In genomic region chr9:4258321-4259093, GRCh38 we compare ENCODE assay signal across 16 cellular contexts. TPM values are rescaled to one million over a fixed set of nuclear protein-coding genes. Genes with fewer than 3 reads are reported as not detected.
DNase-seq lines count a peak whose midpoint lies in the region; ATAC-seq and TF ChIP-seq lines count a peak whose summit lies in the region.
"Had no signal": no experiment of that assay in that cellular context is flagged by ENCODE, and none has a peak within 500 bp of the region (broad histone marks: within the 10 kb centered on the region; RNA-seq: fewer than 3 reads in every experiment).

No MANE protein-coding gene starts in this region.

- peak overlapping the region; percentile 32 for H3K27ac Mint-ChIP-seq in Caco-2 (ENCODE audit: unreplicated experiment)
- peak overlapping the region in 2 of 3 experiments; percentile 4 to 27 for H3K27ac Mint-ChIP-seq in nephron
- no peak overlapping the region for H3K27ac Mint-ChIP-seq in activated CD4-positive, alpha-beta T cell treated with anti-CD3 and anti-CD28 coated beads, Interleukin-2, amount 10 ng/mL, durations not matched to agents 24 days and 14 days
- H3K27ac Mint-ChIP-seq: activated CD4-positive, alpha-beta T cell treated with anti-CD3 and anti-CD28 coated beads, Interleukin-2, amount 10 ng/mL, durations not matched to agents 7 days and 5 days; activated naive CD8-positive, alpha-beta T cell treated with anti-CD3 and anti-CD28 coated beads for 36 hours; memory B cell had no signal

- no peak overlapping the region for H3K4me2 ChIP-seq in PC-3 (ENCODE audit: low read length)

- no peaks in the 10 kb centered on the region for H3K9me2 ChIP-seq in PC-3 (replicated peaks; ENCODE audit: low read length)

- POLR2A ChIA-PET in Caco-2 (lab: Charles Lee) (no interaction called here), PC-3 (lab: Charles Lee; ENCODE audit: unreplicated experiment) (no interaction called here)

- H3K36me3 Mint-ChIP-seq in Caco-2 (ENCODE audit: insufficient read depth, unreplicated experiment) = no peaks in the 10 kb centered on the region
- H3K36me3 Mint-ChIP-seq in nephron (ENCODE audit: low read depth) = peaks cover 19% of the 10 kb centered on the region
- no peaks in the 10 kb centered on the region for H3K36me3 Mint-ChIP-seq in activated CD4-positive, alpha-beta T cell treated with anti-CD3 and anti-CD28 coated beads, Interleukin-2, amount 10 ng/mL, durations not matched to agents 24 days and 14 days (ENCODE audit: low read depth)
- H3K36me3 Mint-ChIP-seq: memory B cell had no signal

- H3K9ac ChIP-seq in PC-3 (ENCODE audit: low read length) = no peak overlapping the region

- DNase-seq in Caco-2 (no peak), PC-3 (peak; percentile 24), choroid plexus epithelial cell (ENCODE audit: low read depth) (peak; percentile 58), T-helper 9 cell (no peak), suprapubic skin (ENCODE audit: low spot score in 2 of 2) (no peak)
- no peak for DNase-seq in activated CD4-positive, alpha-beta T cell treated with anti-CD3 and anti-CD28 coated beads, Interleukin-2, amount 10 ng/mL, durations not matched to agents 24 days and 14 days
- DNase-seq: activated CD4-positive, alpha-beta T cell treated with anti-CD3 and anti-CD28 coated beads, Interleukin-2, amount 10 ng/mL, durations not matched to agents 7 days and 5 days; activated naive CD8-positive, alpha-beta T cell treated with anti-CD3 and anti-CD28 coated beads for 36 hours; activated T-cell treated with anti-CD3 and anti-CD28 coated beads, Interleukin-2, amount 50 U/mL, for 1 hour; GF-D8; MG63; NCI-H187 treated with DMSO at 0.1 percent for 48 hours; NCI-H510A had no signal

- H3K4me3 Mint-ChIP-seq in Caco-2 (ENCODE audit: unreplicated experiment) = no peak overlapping the region
- no peak overlapping the region for H3K4me3 Mint-ChIP-seq in nephron
- no peak overlapping the region for H3K4me3 Mint-ChIP-seq in activated CD4-positive, alpha-beta T cell treated with anti-CD3 and anti-CD28 coated beads, Interleukin-2, amount 10 ng/mL, durations not matched to agents 24 days and 14 days
- H3K4me3 Mint-ChIP-seq: activated CD4-positive, alpha-beta T cell treated with anti-CD3 and anti-CD28 coated beads, Interleukin-2, amount 10 ng/mL, durations not matched to agents 7 days and 5 days; activated naive CD8-positive, alpha-beta T cell treated with anti-CD3 and anti-CD28 coated beads for 36 hours; memory B cell had no signal

- peaks cover 26% of the 10 kb centered on the region for H3K4me1 Mint-ChIP-seq in Caco-2 (ENCODE audit: low read depth, unreplicated experiment)
- no peaks in the 10 kb centered on the region for H3K4me1 Mint-ChIP-seq in nephron
- no peaks in the 10 kb centered on the region for H3K4me1 Mint-ChIP-seq in activated CD4-positive, alpha-beta T cell treated with anti-CD3 and anti-CD28 coated beads, Interleukin-2, amount 10 ng/mL, durations not matched to agents 24 days and 14 days
- H3K4me1 Mint-ChIP-seq: activated CD4-positive, alpha-beta T cell treated with anti-CD3 and anti-CD28 coated beads, Interleukin-2, amount 10 ng/mL, durations not matched to agents 7 days and 5 days; activated naive CD8-positive, alpha-beta T cell treated with anti-CD3 and anti-CD28 coated beads for 36 hours; memory B cell had no signal

- H3K27me3 ChIP-seq in Caco-2 (replicated peaks; ENCODE audit: control insufficient read depth, insufficient read depth, low read length) = no peaks in the 10 kb centered on the region
- no peaks in the 10 kb centered on the region for H3K27me3 ChIP-seq in PC-3 (ENCODE audit: low read length)
- no peaks in the 10 kb centered on the region for H3K27me3 ChIP-seq in suprapubic skin
- H3K27me3 ChIP-seq: MG63 had no signal

- H3K4me3 ChIP-seq in Caco-2 (ENCODE audit: low read depth, low read length) = no peak overlapping the region
- H3K4me3 ChIP-seq in PC-3 (ENCODE audit: low read length) = no peak overlapping the region
- H3K4me3 ChIP-seq in choroid plexus epithelial cell (ENCODE audit: low read depth, low read length) = no peak overlapping the region
- no peak overlapping the region for H3K4me3 ChIP-seq in suprapubic skin
- H3K4me3 ChIP-seq: MG63 had no signal

- H3K9me3 Mint-ChIP-seq in Caco-2 (ENCODE audit: unreplicated experiment) (no peaks in the 10 kb centered on the region), nephron (peaks cover 5% of the 10 kb centered on the region)
- H3K9me3 Mint-ChIP-seq in activated CD4-positive, alpha-beta T cell treated with anti-CD3 and anti-CD28 coated beads, Interleukin-2, amount 10 ng/mL, durations not matched to agents 24 days and 14 days = peaks cover 5% of the 10 kb centered on the region

- no peak for TF ChIP-seq CTCF in Caco-2 (IDR thresholded peaks at IDR 0.05; ENCODE audit: insufficient read depth in 1 of 2, low read depth in 1 of 2, low read length in 1 of 2, severe bottlenecking in 1 of 2, unreplicated experiment in 1 of 2)
- TF ChIP-seq CTCF in PC-3 (conservative IDR thresholded peaks at IDR 0.05; ENCODE audit: low read depth, low read length) = no peak
- TF ChIP-seq CTCF in choroid plexus epithelial cell (conservative IDR thresholded peaks at IDR 0.05; ENCODE audit: low read depth, low read length) = no peak
- TF ChIP-seq CTCF in nephron (IDR thresholded peaks at IDR 0.05; ENCODE audit: unreplicated experiment in 3 of 3) = no peak
- no peak for TF ChIP-seq CTCF in suprapubic skin (IDR thresholded peaks at IDR 0.05)

- H3F3A ChIP-seq in PC-3 (ENCODE audit: low read length, unreplicated experiment) = no peaks in the 10 kb centered on the region

- ATAC-seq in PC-3 (no peak), GM21367 (IDR thresholded peaks at IDR 0.05; ENCODE audit: unreplicated experiment) (no peak)

- no peaks in the 10 kb centered on the region for H3K27me3 Mint-ChIP-seq in Caco-2 (ENCODE audit: insufficient read depth, unreplicated experiment)
- no peaks in the 10 kb centered on the region for H3K27me3 Mint-ChIP-seq in nephron (ENCODE audit: low read depth)
- no peaks in the 10 kb centered on the region for H3K27me3 Mint-ChIP-seq in activated CD4-positive, alpha-beta T cell treated with anti-CD3 and anti-CD28 coated beads, Interleukin-2, amount 10 ng/mL, durations not matched to agents 24 days and 14 days
- H3K27me3 Mint-ChIP-seq: activated CD4-positive, alpha-beta T cell treated with anti-CD3 and anti-CD28 coated beads, Interleukin-2, amount 10 ng/mL, durations not matched to agents 7 days and 5 days; activated naive CD8-positive, alpha-beta T cell treated with anti-CD3 and anti-CD28 coated beads for 36 hours had no signal

- BruUV-seq in Caco-2 (replicated peaks; lab: Mats Ljungman, UMichigan) (no TSS peak), PC-3 (replicated peaks; lab: Mats Ljungman, UMichigan) (no TSS peak)

- no peaks in the 10 kb centered on the region for H3K9me3 ChIP-seq in Caco-2
- no peaks in the 10 kb centered on the region for H3K9me3 ChIP-seq in PC-3 (ENCODE audit: low read length)
- peaks cover 6% of the 10 kb centered on the region for H3K9me3 ChIP-seq in suprapubic skin
- H3K9me3 ChIP-seq: MG63 had no signal

- H3K36me3 ChIP-seq in Caco-2 (ENCODE audit: control insufficient read depth, insufficient read depth, low read length) (no peaks in the 10 kb centered on the region), PC-3 (ENCODE audit: low read depth, low read length) (no peaks in the 10 kb centered on the region), suprapubic skin (no peaks in the 10 kb centered on the region)
- H3K36me3 ChIP-seq: MG63 had no signal

- H3K27ac ChIP-seq in PC-3 (ENCODE audit: low read length) (no peak overlapping the region), suprapubic skin (no peak overlapping the region)

- H3K79me2 ChIP-seq in PC-3 (ENCODE audit: low read length) = no peaks in the 10 kb centered on the region

- H3K4me1 ChIP-seq in Caco-2 (peaks cover 40% of the 10 kb centered on the region), PC-3 (ENCODE audit: insufficient read depth, low read length) (peaks cover 20% of the 10 kb centered on the region), suprapubic skin (no peaks in the 10 kb centered on the region)

- CTCF ChIA-PET in Caco-2 (lab: Charles Lee) = no interaction called here
- CTCF ChIA-PET in PC-3 (lab: Charles Lee) = no interaction called here

- no peak for TF ChIP-seq POLR2A in suprapubic skin (IDR thresholded peaks at IDR 0.05)

- H2AFZ ChIP-seq in PC-3 (ENCODE audit: low read length) = no peak overlapping the region

- intact Hi-C loops in Caco-2 (cut with micrococcal nuclease; ENCODE audit: unreplicated experiment) = no loop called here
- intact Hi-C loops in PC-3 (cut with micrococcal nuclease) = no loop called here
- intact Hi-C loops in activated CD4-positive, alpha-beta T cell treated with anti-CD3 and anti-CD28 coated beads, Interleukin-2, amount 10 ng/mL, durations not matched to agents 24 days and 14 days (cut with micrococcal nuclease) = no loop called here

- no peaks in the 10 kb centered on the region for H4K20me1 ChIP-seq in PC-3 (ENCODE audit: low read length)

- TF ChIP-seq EP300 in suprapubic skin (IDR thresholded peaks at IDR 0.05) = no peak

- WGBS in suprapubic skin = 71% methylated on average over 3 of the region's 3 CpGs

RNA-seq across cellular contexts. Expression of gene GLIS3, which starts 41.4 kb away (rescaled TPM):
- total RNA-seq in Caco-2 (2022) = 6.6 and 8.0 TPM in 2 replicates
- 9.0 and 17.0 TPM in 2 replicates for total RNA-seq in PC-3 (2014; rRNA removed)
- total RNA-seq in activated CD4-positive, alpha-beta T cell treated with anti-CD3 and anti-CD28 coated beads, Interleukin-2, amount 10 ng/mL, durations not matched to agents 24 days and 14 days = 1.3 and 1.8 TPM in 2 replicates
- 1 to 10 TPM; 2.0 to 4.5 (median 2.9) TPM for total RNA-seq in suprapubic skin

Comparison
In these comparisons a context has a peak if more than half of its experiments do, and no peak if none do; other contexts are left out.
1. DNase-seq: peak in PC-3 (single experiment) and choroid plexus epithelial cell (single experiment); none in Caco-2 (0 of 2), activated CD4-positive, alpha-beta T cell treated with anti-CD3 and anti-CD28 coated beads, Interleukin-2, amount 10 ng/mL, durations not matched to agents 24 days and 14 days (single experiment), T-helper 9 cell (single experiment) and suprapubic skin (0 of 2).